Comparison of ENCODE assay signal across 8 cellular contexts in the genomic region with DNA sequence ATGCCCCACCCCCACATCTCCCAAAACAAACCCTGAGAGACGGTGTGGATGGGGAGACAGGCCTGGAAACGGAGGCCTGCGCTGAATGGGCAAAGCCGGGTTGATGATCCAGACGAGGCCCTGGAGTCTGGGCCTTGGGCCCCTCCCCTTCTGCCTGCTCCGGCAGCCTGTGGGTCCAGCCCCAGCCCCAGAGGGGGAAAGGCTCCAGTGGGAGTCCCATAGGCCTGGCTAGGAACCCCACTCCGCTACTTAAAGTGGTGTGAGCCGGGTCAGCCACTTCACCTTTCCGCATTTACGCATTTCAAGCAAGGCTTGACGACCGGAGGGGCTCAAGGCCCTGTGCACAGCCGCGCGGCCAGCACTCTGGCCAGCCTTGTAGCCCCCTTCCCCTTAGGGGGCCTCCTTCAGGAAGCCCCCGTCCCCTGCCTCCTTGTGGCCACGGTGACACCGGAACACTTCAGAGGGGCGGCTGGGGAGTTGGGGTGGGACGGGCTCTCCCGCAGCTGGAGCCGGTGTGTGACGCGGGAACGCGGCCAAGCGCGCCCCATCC. TPM values are rescaled to one million over a fixed set of nuclear protein-coding genes. Genes with fewer than 3 reads are reported as not detected.
DNase-seq lines count a peak whose midpoint lies in the region; ATAC-seq and TF ChIP-seq lines count a peak whose summit lies in the region.

No MANE protein-coding gene starts in this region.

- peaks cover 6% of the 10 kb centered on the region for H3K36me3 Mint-ChIP-seq in effector memory CD8-positive, alpha-beta T cell (ENCODE audit: insufficient read depth)

- no peaks in the 10 kb centered on the region for H3K9me3 Mint-ChIP-seq in effector memory CD8-positive, alpha-beta T cell

- H3K79me2 ChIP-seq in PC-9 (ENCODE audit: low read depth): peaks cover 44% of the 10 kb centered on the region

- POLR2A ChIA-PET in PC-9 (lab: Charles Lee; ENCODE audit: unreplicated experiment): no interaction called here

- H3K4me2 ChIP-seq in PC-9: peak overlapping the region; percentile 99

- TSS peak; percentile 36 for BruUV-seq in PC-9 (replicated peaks; lab: Mats Ljungman, UMichigan)

- TF ChIP-seq CTCF in GM12865 (IDR thresholded peaks at IDR 0.05; ENCODE audit: insufficient read depth, low read depth, low read length, missing control alignments): no peak
- TF ChIP-seq CTCF in PC-9 (conservative IDR thresholded peaks at IDR 0.05): 0 out of 2 replicates have a peak, but pooled peaks have one; percentile 22

- H4K20me1 ChIP-seq in PC-9 (ENCODE audit: insufficient read depth): peaks cover 31% of the 10 kb centered on the region

- H3K4me1 ChIP-seq in PC-9 (replicated peaks; ENCODE audit: insufficient read depth): peaks cover 52% of the 10 kb centered on the region

- peak overlapping the region; percentile 86 for H3K27ac ChIP-seq in PC-9
- H3K27ac ChIP-seq in skin epidermis: peak overlapping the region; percentile 68 to 95 (median 89)

- peak; percentile 26 for DNase-seq in GM12865 (ENCODE audit: low read depth)
- DNase-seq in PC-9: peak in 1 of 2 experiments; percentile 73
- DNase-seq in left cardiac atrium: peak; percentile 60
- no peak for DNase-seq in effector memory CD8-positive, alpha-beta T cell
- no peak for DNase-seq in mucosa of gallbladder (ENCODE audit: low spot score)
- DNase-seq in stimulated activated naive CD4-positive, alpha-beta T cell treated with Interleukin-2 at 50 U/mL for 16 hours (lab: John Stamatoyannopoulos, UW): no peak
- DNase-seq in activated CD4-positive, alpha-beta T cell treated with anti-CD3 and anti-CD28 coated beads for 1 hour: no peak

- H3K4me3 Mint-ChIP-seq in effector memory CD8-positive, alpha-beta T cell: peak overlapping the region in 1 of 2 donors; percentile 14

- H3K36me3 ChIP-seq in PC-9 (ENCODE audit: low read depth): peaks cover 30% of the 10 kb centered on the region

- peak; percentile 4 for ATAC-seq in left cardiac atrium
- no peak for ATAC-seq in effector memory CD8-positive, alpha-beta T cell (replicated peaks)

- peaks cover 58% of the 10 kb centered on the region for H3F3A ChIP-seq in PC-9 (ENCODE audit: insufficient read depth, low read depth)

- CTCF ChIA-PET in PC-9 (lab: Charles Lee): no interaction called here

- H3K4me1 Mint-ChIP-seq in effector memory CD8-positive, alpha-beta T cell (ENCODE audit: low read depth in 2 of 2): peaks cover 0 to 5% of the 10 kb centered on the region in 2 donors

- H3K27me3 ChIP-seq in PC-9 (ENCODE audit: insufficient read depth, low read depth): no peaks in the 10 kb centered on the region

- H3K4me3 ChIP-seq in GM12865 (ENCODE audit: low read depth, low read length) (peak overlapping the region; percentile 66), PC-9 (peak overlapping the region; percentile 81), skin epidermis (peak overlapping the region; percentile 42 to 72 (median 62))

- peak overlapping the region; percentile 65 for H2AFZ ChIP-seq in PC-9

- H3K27ac Mint-ChIP-seq in effector memory CD8-positive, alpha-beta T cell: no peak overlapping the region

- intact Hi-C loops in PC-9 (cut with micrococcal nuclease; ENCODE audit: unreplicated experiment) (loop anchor here (1.0 kb wide), 2 partner anchors 17 to 44 kb away; no protein-coding TSS in a partner anchor), left cardiac atrium (cut with DNase I) (no loop called here)

- H3K9me2 ChIP-seq in PC-9 (ENCODE audit: insufficient read depth): no peaks in the 10 kb centered on the region

- no peaks in the 10 kb centered on the region for H3K9me3 ChIP-seq in PC-9 (ENCODE audit: insufficient read depth, low read depth)

- peaks cover 24 to 50% of the 10 kb centered on the region in 2 donors for H3K27me3 Mint-ChIP-seq in effector memory CD8-positive, alpha-beta T cell

RNA-seq across cellular contexts. Expression of a gene that starts 0.6 kb away (rescaled TPM):
- total RNA-seq in PC-9 (2021) (291 and 366 TPM in 2 replicates), left cardiac atrium (10 to 100 TPM; 60.2 to 72.0 TPM), mucosa of gallbladder (133 TPM)

RNA-seq across cellular contexts. Expression of a gene that starts 28.1 kb away (rescaled TPM):
- 0.38 and 1.7 TPM in 2 replicates for total RNA-seq in PC-9 (2021)
- total RNA-seq in left cardiac atrium: under 1 TPM; 0.91 to 0.92 TPM
- total RNA-seq in mucosa of gallbladder: 22.9 TPM

RNA-seq across cellular contexts. Expression of a gene that starts 38.6 kb away (rescaled TPM):
- total RNA-seq in PC-9 (2021) (0.52 and 0.78 TPM in 2 replicates), left cardiac atrium (under 1 TPM in 1 of 2 donors, not detected in 1; 0.47 TPM), mucosa of gallbladder (0.60 TPM)

Comparison
In these comparisons a context has a peak if more than half of its experiments do, and no peak if none do; other contexts are left out.
1. DNase-seq: peak in GM12865 (single experiment) and left cardiac atrium (single experiment); none in effector memory CD8-positive, alpha-beta T cell (0 of 3), mucosa of gallbladder (single experiment), stimulated activated naive CD4-positive, alpha-beta T cell treated with Interleukin-2 at 50 U/mL for 16 hours (single experiment) and activated CD4-positive, alpha-beta T cell treated with anti-CD3 and anti-CD28 coated beads for 1 hour (single experiment).
2. Peak in every context shown above with its lines, with median percentiles within 50 percentile points of each other: H3K4me3 ChIP-seq.